In genomic region chr4:48032721-48033120, GRCh38 we compare ENCODE assay signal across 25 cellular contexts. TPM values are rescaled to one million over a fixed set of nuclear protein-coding genes. Genes with fewer than 3 reads are reported as not detected.
DNase-seq lines count a peak whose midpoint lies in the region; ATAC-seq, FAIRE-seq and TF ChIP-seq lines count a peak whose summit lies in the region.
"Had no signal": no experiment of that assay in that cellular context is flagged by ENCODE, and none has a peak within 500 bp of the region (broad histone marks: within the 10 kb centered on the region; RNA-seq: fewer than 3 reads in every experiment).

No MANE protein-coding gene starts in this region.

- ATAC-seq in PC-3, result no peak
- no peak for ATAC-seq in HepG2
- no peak for ATAC-seq in GM19467 (IDR thresholded peaks at IDR 0.05; ENCODE audit: unreplicated experiment)
- ATAC-seq: natural killer cell; stimulated activated memory B cell treated with anti-CD40 and anti-IgM and Interleukin-4, amounts not matched to agents 10 μg/mL and 1 μg/mL and 100 μg/mL, for 72 hours; T-cell had no signal

- H4K20me1 ChIP-seq in PC-3 (ENCODE audit: low read length) (no peaks in the 10 kb centered on the region), HepG2 (ENCODE audit: insufficient read depth, low read length) (no peaks in the 10 kb centered on the region)

- H3K9ac ChIP-seq in PC-3 (ENCODE audit: low read length), result no peak overlapping the region
- H3K9ac ChIP-seq in HepG2 (ENCODE audit: insufficient read depth, low read depth, low read length), result no peak overlapping the region
- H3K9ac ChIP-seq in skeletal muscle tissue (ENCODE audit: low read depth in 1 of 3, low read length in 3 of 3), result peak overlapping the region in 1 of 3 donors; percentile 50

- CTCF ChIA-PET in PC-3 (lab: Charles Lee), result no interaction called here
- CTCF ChIA-PET in HepG2 (lab: Yijun Ruan, JAX; ENCODE audit: low intra/inter-chr PET ratio, low total read pairs), result no interaction called here

- 0 out of 2 replicates have a peak overlapping the region, but pooled peaks have one; percentile 5 for H3K4me2 ChIP-seq in PC-3 (ENCODE audit: low read length)
- no peak overlapping the region; the same call in 1 of the 2 replicates for H3K4me2 ChIP-seq in HepG2 (ENCODE audit: low read depth, low read length)

- no peak for TF ChIP-seq RAD21 in HepG2 (CRISPR knock-in tag; IDR thresholded peaks at IDR 0.05)

- H3K79me2 ChIP-seq in PC-3 (ENCODE audit: low read length), result no peaks in the 10 kb centered on the region
- H3K79me2 ChIP-seq in HepG2 (ENCODE audit: insufficient read depth, low read length), result no peaks in the 10 kb centered on the region

- in situ Hi-C loops in HepG2 (cut with HindIII; ENCODE audit: extremely low pct_ligation_motif_present, low pct_unique_long_range_greater_than_20kb), result no loop called here

- H3K4me3 ChIP-seq in PC-3 (ENCODE audit: low read length), result no peak overlapping the region
- H3K4me3 ChIP-seq in cardiac fibroblast (replicated peaks in 1 of 2; ENCODE audit: low read depth in 2 of 2, low read length in 2 of 2), result no peak overlapping the region
- H3K4me3 ChIP-seq in HepG2 (replicated peaks in 1 of 3; ENCODE audit: insufficient read depth in 1 of 3, low read depth in 2 of 3, low read length in 3 of 3), result no peak overlapping the region
- H3K4me3 ChIP-seq in skeletal muscle tissue (ENCODE audit: low read length in 3 of 3), result no peak overlapping the region
- H3K4me3 ChIP-seq: esophagus muscularis mucosa, HAP-1, SJSA1 had no signal

- H3K27ac ChIP-seq in PC-3 (ENCODE audit: low read length) (no peak overlapping the region), HepG2 (ENCODE audit: extremely low read length, insufficient read depth, low read length) (peak overlapping the region; percentile 12), skeletal muscle tissue (ENCODE audit: low read depth, low read length) (peak overlapping the region; percentile 82)
- H3K27ac ChIP-seq: esophagus muscularis mucosa, SJSA1 had no signal

- H2AFZ ChIP-seq in PC-3 (ENCODE audit: low read length), result no peak overlapping the region
- H2AFZ ChIP-seq in HepG2 (ENCODE audit: low read length), result no peak overlapping the region

- no peaks in the 10 kb centered on the region for H3F3A ChIP-seq in PC-3 (ENCODE audit: low read length, unreplicated experiment)

- no peaks in the 10 kb centered on the region for H3K9me2 ChIP-seq in PC-3 (replicated peaks; ENCODE audit: low read length)

- intact Hi-C loops in PC-3 (cut with micrococcal nuclease), result loop anchor here (2.0 kb wide), 1 partner anchor 54 kb away; no protein-coding TSS in a partner anchor
- intact Hi-C loops in HepG2 (cut with micrococcal nuclease; ENCODE audit: unreplicated experiment), result loop anchor here (10.0 kb wide), 1 partner anchor 312 kb away; the partner anchor contains the start of gene SLAIN2

- H3K4me1 ChIP-seq in PC-3 (ENCODE audit: insufficient read depth, low read length) (peaks cover 11% of the 10 kb centered on the region), HepG2 (ENCODE audit: insufficient read depth, low read length) (peaks cover 26% of the 10 kb centered on the region), skeletal muscle tissue (ENCODE audit: control insufficient read depth in 3 of 3, insufficient read depth in 3 of 3, low read length in 3 of 3) (peaks cover 2 to 13% (median 7%) of the 10 kb centered on the region in 3 donors)

- H3K27me3 ChIP-seq in PC-3 (ENCODE audit: low read length) (no peaks in the 10 kb centered on the region), HepG2 (ENCODE audit: control insufficient read depth in 1 of 2, insufficient read depth in 2 of 2, low read length in 2 of 2) (no peaks in the 10 kb centered on the region), skeletal muscle tissue (ENCODE audit: control insufficient read depth in 3 of 3, insufficient read depth in 3 of 3, low read length in 3 of 3) (no peaks in the 10 kb centered on the region)
- H3K27me3 ChIP-seq: esophagus muscularis mucosa, SJSA1 had no signal

- DNase-seq in PC-3 (no peak), cardiac fibroblast (ENCODE audit: low read depth in 2 of 2) (peak; percentile 11 to 27), HepG2 (ENCODE audit: low spot score) (peak; percentile 14), CD1c-positive myeloid dendritic cell (ENCODE audit: extremely low spot score) (no peak), NCI-H2196 (lab: John Stamatoyannopoulos, UW; ENCODE audit: unreplicated experiment) (no peak)
- DNase-seq: activated B cell treated with CpG ODN at 0.5 μM for 24 hours; activated naive CD4-positive, alpha-beta T cell treated with anti-CD3 and anti-CD28 coated beads for 36 hours; amygdala; natural killer cell; NCI-H1105; NCI-H187 treated with DMSO at 0.1 percent for 48 hours; NCI-H2171 treated with DMSO at 0.1 percent for 48 hours; NCI-H69; right cardiac atrium; RPMI8226; stimulated activated CD4-positive, alpha-beta T cell treated with anti-CD3 and anti-CD28 coated beads, Interleukin-4, amount 100 ng/mL, for 4 hours; T-cell had no signal

- TF ChIP-seq POLR2A in HepG2 (IDR thresholded peaks at IDR 0.05; ENCODE audit: insufficient read depth in 1 of 2, low read depth in 2 of 2, low read length in 2 of 2), result no peak

- TF ChIP-seq EP300 in HepG2 (IDR thresholded peaks at IDR 0.05; ENCODE audit: low read depth in 2 of 2, low read length in 2 of 2) (peak in 1 of 2 experiments; percentile 27; a peak in 1 of 4 replicates), HepG2 (CRISPR knock-in tag; IDR thresholded peaks at IDR 0.05; ENCODE audit: borderline replicate concordance) (no peak)

- peaks cover 18% of the 10 kb centered on the region for H3K36me3 ChIP-seq in PC-3 (ENCODE audit: low read depth, low read length)
- H3K36me3 ChIP-seq in HepG2 (replicated peaks in 1 of 2; ENCODE audit: control insufficient read depth in 1 of 2, insufficient read depth in 2 of 2, low read length in 2 of 2), result peaks cover 0 to 1% of the 10 kb centered on the region in 2 experiments; a peak in 1 of 5 replicates
- no peaks in the 10 kb centered on the region for H3K36me3 ChIP-seq in skeletal muscle tissue (ENCODE audit: control insufficient read depth in 3 of 3, insufficient read depth in 3 of 3, low read length in 3 of 3)
- H3K36me3 ChIP-seq: esophagus muscularis mucosa, HAP-1, SJSA1 had no signal

- FAIRE-seq in HepG2 (lab: Jason Lieb, UNC), result no peak
- FAIRE-seq: islet of Langerhans had no signal

- BruUV-seq in PC-3 (replicated peaks; lab: Mats Ljungman, UMichigan), result no TSS peak
- no TSS peak for BruUV-seq in HepG2 (replicated peaks; lab: Mats Ljungman, UMichigan)

- H3K9me3 ChIP-seq in PC-3 (ENCODE audit: low read length), result no peaks in the 10 kb centered on the region
- no peaks in the 10 kb centered on the region for H3K9me3 ChIP-seq in HepG2 (ENCODE audit: low read length)
- H3K9me3 ChIP-seq in skeletal muscle tissue (ENCODE audit: control insufficient read depth in 3 of 3, low read length in 3 of 3), result no peaks in the 10 kb centered on the region
- H3K9me3 ChIP-seq: esophagus muscularis mucosa, HAP-1, SJSA1 had no signal

- TF ChIP-seq CTCF in PC-3 (conservative IDR thresholded peaks at IDR 0.05; ENCODE audit: low read depth, low read length) (no peak), cardiac fibroblast (IDR thresholded peaks at IDR 0.05; ENCODE audit: low read depth, low read length) (no peak), HepG2 (CRISPR knock-in tag; IDR thresholded peaks at IDR 0.05) (no peak)

- POLR2A ChIA-PET in PC-3 (lab: Charles Lee; ENCODE audit: unreplicated experiment), result interaction anchor here (0.5 kb wide), 2 partner anchors 9 to 157 kb away, joined by 3 to 4 read pairs; no protein-coding TSS in a partner anchor
- POLR2A ChIA-PET in HepG2 (lab: Yijun Ruan, JAX), result no interaction called here

RNA-seq across cellular contexts. Expression of gene NIPAL1, which starts 16.1 kb away (rescaled TPM):
- 5.9 and 7.3 TPM in 2 replicates for total RNA-seq in PC-3 (2014; rRNA removed)
- total RNA-seq in HepG2 (2016; rRNA removed; fragmentation: Illumina TruSeq; extraction: Trizol), result 1.4 and 1.6 TPM in 2 replicates
- 0.40 and 0.53 TPM in 2 replicates for total RNA-seq in HepG2 (2016; cell fraction: cytosol; rRNA removed; fragmentation: Illumina TruSeq; extraction: Trizol; ENCODE audit: low read depth)
- 1.4 and 1.5 TPM in 2 replicates for total RNA-seq in HepG2 (2016; cell fraction: insoluble cytoplasmic fraction; rRNA removed; fragmentation: Illumina TruSeq; extraction: Trizol)
- total RNA-seq in HepG2 (2016; cell fraction: membrane; rRNA removed; fragmentation: Illumina TruSeq; extraction: Trizol), result 0.76 and 0.96 TPM in 2 replicates
- 2.5 TPM in 2 replicates for total RNA-seq in HepG2 (2016; cell fraction: nucleus; rRNA removed; fragmentation: Illumina TruSeq; extraction: Trizol)
- 2.8 and 3.4 TPM in 2 replicates for polyA plus RNA-seq in HepG2 (2011; rRNA removed)
- polyA plus RNA-seq in HepG2 (2011; cell fraction: cytosol; rRNA removed), result 1.3 and 2.6 TPM in 2 replicates
- polyA plus RNA-seq in HepG2 (2011; cell fraction: nucleus; rRNA removed), result 1.00 and 1.7 TPM in 2 replicates
- 4.2 and 4.9 TPM in 2 replicates for polyA plus RNA-seq in HepG2 (2012)
- 0.06 and 0.17 TPM in 2 replicates for polyA plus RNA-seq in HepG2 (2016; cell fraction: cytosol; fragmentation: Illumina TruSeq; extraction: Trizol; ENCODE audit: low read depth)
- 0.99 and 1.5 TPM in 2 replicates for polyA plus RNA-seq in HepG2 (2016; cell fraction: insoluble cytoplasmic fraction; fragmentation: Illumina TruSeq; extraction: Trizol; ENCODE audit: low read depth)
- polyA plus RNA-seq in HepG2 (2016; cell fraction: membrane; fragmentation: Illumina TruSeq; extraction: Trizol; ENCODE audit: low read depth), result 0.37 and 0.52 TPM in 2 replicates
- 1.5 and 2.3 TPM in 2 replicates for polyA plus RNA-seq in HepG2 (2016; cell fraction: nucleus; fragmentation: Illumina TruSeq; extraction: Trizol; ENCODE audit: insufficient read depth, low read depth)
- 1.9 and 3.2 TPM in 2 replicates for polyA minus RNA-seq in HepG2 (2011; rRNA and poly(A)+ RNA removed; ENCODE audit: low replicate concordance)
- polyA minus RNA-seq in HepG2 (2011; cell fraction: cytosol; rRNA and poly(A)+ RNA removed), result 1.2 and 2.7 TPM in 2 replicates
- polyA minus RNA-seq in HepG2 (2011; cell fraction: nucleus; rRNA and poly(A)+ RNA removed), result 2.5 and 5.0 TPM in 2 replicates
- 1.0 TPM for total RNA-seq in skeletal muscle tissue

RNA-seq across cellular contexts. Expression of gene CNGA1, which starts 16.2 kb away (rescaled TPM):
- total RNA-seq in PC-3 (2014; rRNA removed) (0.29 and 1.1 TPM in 2 replicates), HepG2 (2016; rRNA removed; fragmentation: Illumina TruSeq; extraction: Trizol) (0.22 TPM in 1 of 2 replicates, not detected in the other), skeletal muscle tissue (under 0.01 TPM)
- total RNA-seq in HepG2 (2016; cell fraction: cytosol; rRNA removed; fragmentation: Illumina TruSeq; extraction: Trizol; ENCODE audit: low read depth), result not detected in 2 replicates
- 0.15 and 0.48 TPM in 2 replicates for total RNA-seq in HepG2 (2016; cell fraction: insoluble cytoplasmic fraction; rRNA removed; fragmentation: Illumina TruSeq; extraction: Trizol)
- not detected in 2 replicates for total RNA-seq in HepG2 (2016; cell fraction: membrane; rRNA removed; fragmentation: Illumina TruSeq; extraction: Trizol)
- total RNA-seq in HepG2 (2016; cell fraction: nucleus; rRNA removed; fragmentation: Illumina TruSeq; extraction: Trizol), result not detected in 2 replicates
- 0.40 and 1.5 TPM in 2 replicates for polyA plus RNA-seq in HepG2 (2011; rRNA removed)
- polyA plus RNA-seq in HepG2 (2011; cell fraction: cytosol; rRNA removed), result 0.17 and 0.67 TPM in 2 replicates
- polyA plus RNA-seq in HepG2 (2011; cell fraction: nucleus; rRNA removed), result 0.58 and 0.59 TPM in 2 replicates
- polyA plus RNA-seq in HepG2 (2012), result 1.4 and 2.1 TPM in 2 replicates
- polyA plus RNA-seq in HepG2 (2016; cell fraction: cytosol; fragmentation: Illumina TruSeq; extraction: Trizol; ENCODE audit: low read depth), result not detected in 2 replicates
- polyA plus RNA-seq in HepG2 (2016; cell fraction: insoluble cytoplasmic fraction; fragmentation: Illumina TruSeq; extraction: Trizol; ENCODE audit: low read depth), result not detected in 2 replicates
- not detected in 2 replicates for polyA plus RNA-seq in HepG2 (2016; cell fraction: membrane; fragmentation: Illumina TruSeq; extraction: Trizol; ENCODE audit: low read depth)
- not detected in 2 replicates for polyA plus RNA-seq in HepG2 (2016; cell fraction: nucleus; fragmentation: Illumina TruSeq; extraction: Trizol; ENCODE audit: insufficient read depth, low read depth)
- 3.2 TPM in 1 of 2 replicates, not detected in the other for polyA minus RNA-seq in HepG2 (2011; rRNA and poly(A)+ RNA removed; ENCODE audit: low replicate concordance)
- polyA minus RNA-seq in HepG2 (2011; cell fraction: cytosol; rRNA and poly(A)+ RNA removed), result 2.0 TPM in 1 of 2 replicates, not detected in the other
- polyA minus RNA-seq in HepG2 (2011; cell fraction: nucleus; rRNA and poly(A)+ RNA removed), result 1.3 and 2.9 TPM in 2 replicates
- total RNA-seq: activated B cell treated with CpG ODN at 0.5 μM for 24 hours, natural killer cell, SJSA1 had no signal
- polyA plus RNA-seq: CD14-positive monocyte had no signal

Comparison
In these comparisons a context has a peak if more than half of its experiments do, and no peak if none do; other contexts are left out.
1. DNase-seq: peak in cardiac fibroblast (2 of 2) and HepG2 (single experiment); none in PC-3 (single experiment), CD1c-positive myeloid dendritic cell (single experiment) and NCI-H2196 (single experiment).